9 cellular contexts compared by ENCODE assay signal in the genomic region with DNA sequence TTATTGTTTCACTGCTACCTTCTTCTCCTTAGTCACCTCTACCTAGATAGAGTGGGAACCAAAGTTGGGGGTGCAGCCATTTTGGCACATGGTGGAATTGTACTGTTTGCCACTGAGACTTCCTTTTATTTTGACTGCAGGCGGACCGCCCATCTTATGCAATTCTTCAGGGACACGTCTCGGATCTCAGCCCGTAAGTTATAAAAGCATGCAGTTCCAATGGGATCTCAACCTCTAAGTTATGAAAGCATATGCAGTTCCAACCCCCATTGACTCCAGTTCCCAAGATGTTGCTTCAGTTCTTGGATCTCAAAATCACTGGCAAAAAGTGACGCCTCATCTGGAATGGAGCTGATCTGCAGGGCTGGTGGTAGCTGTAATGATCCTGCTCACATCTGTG. TPM values are rescaled to one million over a fixed set of nuclear protein-coding genes. Genes with fewer than 3 reads are reported as not detected.
"Had no signal": no experiment of that assay in that cellular context is flagged by ENCODE, and none has a peak within 500 bp of the region (broad histone marks: within the 10 kb centered on the region; RNA-seq: fewer than 3 reads in every experiment).

No MANE protein-coding gene starts in this region.

- DNase-seq: GM23248, GOT3, H7, HFFc6, KBM-7 had no signal

- H3K4me3 ChIP-seq: GM23248, HAP-1 had no signal

- ATAC-seq: HCT116, HepG2 had no signal

RNA-seq across cellular contexts. Expression of a gene that starts 41.2 kb away (rescaled TPM):
- total RNA-seq: HepG2, HT-29 had no signal
